In genomic region chr1:182384387-182384960, GRCh38 we compare ENCODE assay signal across 19 cellular contexts. TPM values are rescaled to one million over a fixed set of nuclear protein-coding genes. Genes with fewer than 3 reads are reported as not detected.
DNase-seq lines count a peak whose midpoint lies in the region; ATAC-seq and FAIRE-seq lines count a peak whose summit lies in the region.
"Had no signal": no experiment of that assay in that cellular context is flagged by ENCODE, and none has a peak within 500 bp of the region (broad histone marks: within the 10 kb centered on the region; RNA-seq: fewer than 3 reads in every experiment).

No MANE protein-coding gene starts in this region.

- FAIRE-seq in frontal cortex (lab: Jason Lieb, UNC) = no peak
- FAIRE-seq: HTR-8/SVneo had no signal

- DNase-seq in adipocyte (ENCODE audit: low read depth) = no peak
- peak; percentile 8 for DNase-seq in globus pallidus (ENCODE audit: low spot score)
- DNase-seq in pons (ENCODE audit: low spot score) = peak; percentile 27
- DNase-seq in HPDE6-E6E7 (ENCODE audit: extremely low spot score) = no peak
- DNase-seq in mesendoderm = no peak
- no peak for DNase-seq in frontal cortex (ENCODE audit: low spot score in 2 of 2)
- DNase-seq: CD8-positive, alpha-beta memory T cell; DMS79 treated with DMSO at 0.1 percent for 48 hours; H9; MV-4-11; NCI-H1694 treated with DMSO at 0.1 percent for 48 hours; NCI-H2227 treated with DMSO at 0.1 percent for 48 hours; NCI-H510A treated with DMSO at 0.1 percent for 48 hours; OCI-M1; SHP77 had no signal

- no peak overlapping the region for H3K23ac ChIP-seq in mesendoderm (ENCODE audit: low read length)

- WGBS in mesendoderm (ENCODE audit: extremely low coverage, insufficient coverage, low lambda C conversion rate) = no CpG with 5 or more reads among the region's 19 CpGs

- peaks cover 31% of the 10 kb centered on the region for H3K79me2 ChIP-seq in mesendoderm (ENCODE audit: control insufficient read depth, insufficient read depth, low read length)

- H3K56ac ChIP-seq in mesendoderm (ENCODE audit: low read length) = no peak overlapping the region

- no peak overlapping the region for H2BK5ac ChIP-seq in mesendoderm (ENCODE audit: low read length)

- no peak overlapping the region for H2BK120ac ChIP-seq in mesendoderm (ENCODE audit: low read depth, low read length)

- ATAC-seq in HG03354 (IDR thresholded peaks at IDR 0.05; ENCODE audit: poor library complexity, severe bottlenecking, unreplicated experiment) = no peak

- no peak overlapping the region for H4K5ac ChIP-seq in mesendoderm (ENCODE audit: low read length)

- H3K79me1 ChIP-seq in mesendoderm (ENCODE audit: low read length) = peaks cover 32% of the 10 kb centered on the region

- no peak overlapping the region for H3K18ac ChIP-seq in mesendoderm (ENCODE audit: low read length)

- H3K27ac ChIP-seq in mesendoderm (ENCODE audit: low read depth, low read length) = no peak overlapping the region
- H3K27ac ChIP-seq: HL-60, SK-N-MC had no signal

- no peak overlapping the region for H4K8ac ChIP-seq in mesendoderm (ENCODE audit: low read depth, low read length)

- no peak overlapping the region for H3K9ac ChIP-seq in adipocyte (ENCODE audit: low read length)
- no peak overlapping the region for H3K9ac ChIP-seq in mesendoderm (ENCODE audit: low read length)

- H3K27me3 ChIP-seq in adipocyte (replicated peaks; ENCODE audit: control insufficient read depth, insufficient read depth, low read length) (no peaks in the 10 kb centered on the region), mesendoderm (ENCODE audit: insufficient read depth, low read length, poor library complexity) (no peaks in the 10 kb centered on the region)

- H3K4me3 ChIP-seq in adipocyte (ENCODE audit: low read length) = peak overlapping the region; percentile 10
- H3K4me3 ChIP-seq in mesendoderm (ENCODE audit: low read length) = no peak overlapping the region
- H3K4me3 ChIP-seq: SK-N-MC had no signal

- H2AK5ac ChIP-seq in mesendoderm (ENCODE audit: low read length) = no peak overlapping the region

- no peaks in the 10 kb centered on the region for H3K9me3 ChIP-seq in adipocyte (ENCODE audit: control insufficient read depth, low read length)

- no peak overlapping the region for H3K4me2 ChIP-seq in mesendoderm (ENCODE audit: low read length)

- H3K4me1 ChIP-seq in adipocyte (ENCODE audit: control insufficient read depth, insufficient read depth, low read length) = peaks cover 35% of the 10 kb centered on the region
- H3K4me1 ChIP-seq in mesendoderm (ENCODE audit: control insufficient read depth, low read depth, low read length) = peaks cover 7% of the 10 kb centered on the region

- H3K4ac ChIP-seq in mesendoderm (ENCODE audit: low read depth, low read length) = no peak overlapping the region

- peaks cover 83% of the 10 kb centered on the region for H3K36me3 ChIP-seq in adipocyte (ENCODE audit: control insufficient read depth, insufficient read depth, low read length, severe bottlenecking)
- peaks cover 43% of the 10 kb centered on the region for H3K36me3 ChIP-seq in mesendoderm (ENCODE audit: control insufficient read depth, insufficient read depth, low read length)

- H2BK15ac ChIP-seq in mesendoderm (replicated peaks; ENCODE audit: low read depth) = no peak overlapping the region

RNA-seq across cellular contexts. Expression of gene GLUL, which starts 7.1 kb away (rescaled TPM):
- 199 TPM for polyA plus RNA-seq in mesendoderm (2013, experiment 1 of 2)
- 197 TPM for polyA plus RNA-seq in mesendoderm (2013, experiment 2 of 2)
- total RNA-seq in frontal cortex = 289 TPM

RNA-seq across cellular contexts. Expression of gene TEDDM1, which starts 16.0 kb away (rescaled TPM):
- polyA plus RNA-seq in mesendoderm (2013, experiment 1 of 2) = not detected
- not detected for polyA plus RNA-seq in mesendoderm (2013, experiment 2 of 2)
- not detected for total RNA-seq in frontal cortex
- total RNA-seq: CD8-positive, alpha-beta memory T cell; H9 had no signal
- polyA plus RNA-seq: CD8-positive, alpha-beta memory T cell had no signal

Comparison
In these comparisons a context has a peak if more than half of its experiments do, and no peak if none do; other contexts are left out.
1. DNase-seq: peak in globus pallidus (single experiment) and pons (single experiment); none in adipocyte (single experiment), HPDE6-E6E7 (single experiment), mesendoderm (single experiment) and frontal cortex (0 of 2).